ENCODE assay signal across 8 cellular contexts in the genomic region with DNA sequence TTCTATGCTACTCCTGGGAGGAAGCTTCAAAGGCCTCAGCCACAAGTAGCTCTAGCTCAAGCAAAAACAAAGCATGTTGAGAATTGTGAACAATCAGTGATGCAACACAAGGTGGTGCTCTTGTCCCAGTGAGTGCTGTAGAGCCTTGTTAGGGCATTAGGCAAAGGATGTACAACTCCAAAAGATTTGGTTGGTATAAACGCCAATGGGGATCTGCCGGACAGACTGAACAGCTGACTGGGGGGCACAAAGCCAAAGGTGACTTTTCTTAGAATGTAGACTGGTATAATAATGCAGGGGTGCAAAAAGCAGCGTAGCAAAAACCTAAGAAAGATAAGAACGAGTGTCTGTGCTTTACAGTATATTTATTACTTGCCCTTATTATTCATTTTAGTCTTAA.
DNase-seq lines count a peak whose midpoint lies in the region; ATAC-seq and TF ChIP-seq lines count a peak whose summit lies in the region.

No MANE protein-coding gene starts in this region.

- no peak overlapping the region for H3K4me2 ChIP-seq in KMS-11
- H3K4me2 ChIP-seq in neural cell (ENCODE audit: low read length), result no peak overlapping the region

- H3K27ac ChIP-seq in KMS-11, result no peak overlapping the region
- no peak overlapping the region for H3K27ac ChIP-seq in neural cell (ENCODE audit: low read length)

- H4K20me1 ChIP-seq in KMS-11 (ENCODE audit: insufficient read depth), result no peaks in the 10 kb centered on the region
- H4K20me1 ChIP-seq in neural cell (ENCODE audit: insufficient read depth), result no peaks in the 10 kb centered on the region

- no peaks in the 10 kb centered on the region for H3K9me3 ChIP-seq in neural cell (ENCODE audit: low read length)

- peaks cover 2% of the 10 kb centered on the region for H3K27me3 Mint-ChIP-seq in endothelial cell (ENCODE audit: unreplicated experiment)

- H3K9ac ChIP-seq in KMS-11 (no peak overlapping the region), neural cell (ENCODE audit: low read length) (no peak overlapping the region)

- H3K4me1 ChIP-seq in KMS-11 (ENCODE audit: low read depth, poor library complexity, severe bottlenecking), result no peaks in the 10 kb centered on the region

- H3K36me3 ChIP-seq in KMS-11 (ENCODE audit: insufficient read depth) (no peaks in the 10 kb centered on the region), neural cell (ENCODE audit: insufficient read depth, low read length) (no peaks in the 10 kb centered on the region)

- peaks cover 5% of the 10 kb centered on the region for H3K4me1 Mint-ChIP-seq in endothelial cell (ENCODE audit: unreplicated experiment)

- H2AFZ ChIP-seq in KMS-11 (ENCODE audit: low read depth) (no peak overlapping the region), neural cell (ENCODE audit: low read depth, low read length) (no peak overlapping the region)

- no peaks in the 10 kb centered on the region for H3K36me3 Mint-ChIP-seq in endothelial cell (ENCODE audit: low read depth, unreplicated experiment)

- DNase-seq in Ammon's horn (ENCODE audit: low spot score) (peak; percentile 91), OCI-M1 (lab: John Stamatoyannopoulos, UW) (peak; percentile 84), endothelial cell (ENCODE audit: low spot score) (peak; percentile 50)
- DNase-seq in stimulated activated CD4-positive, alpha-beta T cell treated with anti-CD3 and anti-CD28 coated beads, Interleukin-2, amount 100 ng/mL, for 24 hours, result no peak
- DNase-seq in stimulated activated CD4-positive, alpha-beta T cell treated with anti-CD3 and anti-CD28 coated beads, Interleukin-1b, Interleukin-23, amount 100 ng/mL, for 48 hours, result no peak

- no peak overlapping the region for H3K4me3 Mint-ChIP-seq in endothelial cell (ENCODE audit: unreplicated experiment)

- H3K9me2 ChIP-seq in neural cell (ENCODE audit: insufficient read depth, low read length), result no peaks in the 10 kb centered on the region

- H3K27ac Mint-ChIP-seq in endothelial cell (ENCODE audit: unreplicated experiment), result no peak overlapping the region

- peak; percentile 64 for ATAC-seq in GM18517 (IDR thresholded peaks at IDR 0.05; ENCODE audit: unreplicated experiment)

- H3K27me3 ChIP-seq in KMS-11 (ENCODE audit: insufficient read depth, low read depth), result no peaks in the 10 kb centered on the region
- H3K27me3 ChIP-seq in neural cell (ENCODE audit: insufficient read depth, low read depth, low read length), result no peaks in the 10 kb centered on the region

- no peaks in the 10 kb centered on the region for H3K9me3 Mint-ChIP-seq in endothelial cell (ENCODE audit: unreplicated experiment)

- H3K79me2 ChIP-seq in KMS-11 (ENCODE audit: insufficient read depth, low read depth), result no peaks in the 10 kb centered on the region
- no peaks in the 10 kb centered on the region for H3K79me2 ChIP-seq in neural cell (replicated peaks; ENCODE audit: insufficient read depth, low read length)

- peak; percentile 84 for TF ChIP-seq RAD21 in neural cell (conservative IDR thresholded peaks at IDR 0.05)

- no peak for TF ChIP-seq EP300 in neural cell (conservative IDR thresholded peaks at IDR 0.05; ENCODE audit: poor library complexity, severe bottlenecking)

- H3F3A ChIP-seq in neural cell (ENCODE audit: insufficient read depth, low read length, poor library complexity, severe bottlenecking), result no peaks in the 10 kb centered on the region

- H3K4me3 ChIP-seq in KMS-11 (IDR thresholded peaks at IDR 0.05; ENCODE audit: insufficient read depth, low read depth, low read length) (no peak overlapping the region), neural cell (ENCODE audit: low read length) (no peak overlapping the region)

- TF ChIP-seq CTCF in KMS-11 (conservative IDR thresholded peaks at IDR 0.05; ENCODE audit: low read depth, low read length) (peak; percentile 52), endothelial cell (IDR thresholded peaks at IDR 0.05; ENCODE audit: unreplicated experiment) (peak; percentile 27), neural cell (IDR thresholded peaks at IDR 0.05; ENCODE audit: poor library complexity, severe bottlenecking) (peak; percentile 79)

TF ChIP-seq in neural cell, 6 proteins besides CTCF, POLR2A, EP300 and RAD21:
- TF ChIP-seq SMC3 (conservative IDR thresholded peaks at IDR 0.05; ENCODE audit: poor library complexity), result peak; percentile 88
- TF ChIP-seq POLR2AphosphoS5 (IDR thresholded peaks at IDR 0.05), result no peak
TF ChIP-seq in neural cell: peak in this region for 1.

Comparison
In these comparisons a context has a peak if more than half of its experiments do, and no peak if none do; other contexts are left out.
1. DNase-seq: peak in Ammon's horn (single experiment), OCI-M1 (single experiment) and endothelial cell (single experiment); none in stimulated activated CD4-positive, alpha-beta T cell treated with anti-CD3 and anti-CD28 coated beads, Interleukin-2, amount 100 ng/mL, for 24 hours (0 of 2) and stimulated activated CD4-positive, alpha-beta T cell treated with anti-CD3 and anti-CD28 coated beads, Interleukin-1b, Interleukin-23, amount 100 ng/mL, for 48 hours (single experiment).
2. CTCF ChIP-seq: peak in every context shown above with its lines; median percentile 79 in neural cell; 52 in KMS-11; 27 in endothelial cell.